1 cellular context compared by ENCODE assay signal in genomic region chr6:28251648-28252506, GRCh38.
TF ChIP-seq lines count a peak whose summit lies in the region.

Gene ZKSCAN4, minus strand, starts transcription at chr6:28252269. Its CDS starts 289 bp downstream, at chr6:28251980.

TF ChIP-seq in HCT116, 20 proteins besides CTCF, POLR2A, EP300 and RAD21 (continued from another document):
- no peak for TF ChIP-seq ZFX (IDR thresholded peaks at IDR 0.05)
- no peak for TF ChIP-seq FOSL1 (IDR thresholded peaks at IDR 0.05; ENCODE audit: low read depth)
- no peak for TF ChIP-seq JUND (IDR thresholded peaks at IDR 0.05)
- no peak for TF ChIP-seq EGR1 (IDR thresholded peaks at IDR 0.05; ENCODE audit: low read depth)
- peak; percentile 49 for TF ChIP-seq SIN3A (IDR thresholded peaks at IDR 0.05; ENCODE audit: low read depth)
- TF ChIP-seq ZNF274 (IDR thresholded peaks at IDR 0.05; ENCODE audit: low read depth, low read length): no peak
- peak; percentile 70 for TF ChIP-seq YY1 (IDR thresholded peaks at IDR 0.05; ENCODE audit: extremely low read depth, insufficient replicate concordance, low read depth, low read length)
- peak; percentile 47 for TF ChIP-seq ZBTB33 (IDR thresholded peaks at IDR 0.05; ENCODE audit: extremely low read depth, insufficient replicate concordance, low read length)
- TF ChIP-seq EZH2 (IDR thresholded peaks at IDR 0.05): no peak
- TF ChIP-seq MAX (IDR thresholded peaks at IDR 0.05): peak; percentile 46; the same call in 1 of the 2 replicates
- peak; percentile 76 for TF ChIP-seq CBX3 (IDR thresholded peaks at IDR 0.05; ENCODE audit: low read depth)
- peak; percentile 58; the same call in 1 of the 2 replicates for TF ChIP-seq SRF (IDR thresholded peaks at IDR 0.05; ENCODE audit: low read depth)
- no peak for TF ChIP-seq ATF3 (IDR thresholded peaks at IDR 0.05)
- TF ChIP-seq POLR2AphosphoS5 (IDR thresholded peaks at IDR 0.05; ENCODE audit: low read depth, low read length): peak; percentile 73
- TF ChIP-seq REST (IDR thresholded peaks at IDR 0.05; ENCODE audit: low read depth): no peak
- no peak for TF ChIP-seq TCF7L2 (IDR thresholded peaks at IDR 0.05; ENCODE audit: borderline replicate concordance, extremely low read depth, insufficient read depth, insufficient read length)
- peak; percentile 78 for TF ChIP-seq SP1 (IDR thresholded peaks at IDR 0.05; ENCODE audit: low read depth)
- peak; percentile 62 for TF ChIP-seq ELF1 (IDR thresholded peaks at IDR 0.05; ENCODE audit: borderline replicate concordance, low read depth)
- TF ChIP-seq EZH2phosphoT487 (IDR thresholded peaks at IDR 0.05; ENCODE audit: borderline replicate concordance): no peak
